In the genomic region with DNA sequence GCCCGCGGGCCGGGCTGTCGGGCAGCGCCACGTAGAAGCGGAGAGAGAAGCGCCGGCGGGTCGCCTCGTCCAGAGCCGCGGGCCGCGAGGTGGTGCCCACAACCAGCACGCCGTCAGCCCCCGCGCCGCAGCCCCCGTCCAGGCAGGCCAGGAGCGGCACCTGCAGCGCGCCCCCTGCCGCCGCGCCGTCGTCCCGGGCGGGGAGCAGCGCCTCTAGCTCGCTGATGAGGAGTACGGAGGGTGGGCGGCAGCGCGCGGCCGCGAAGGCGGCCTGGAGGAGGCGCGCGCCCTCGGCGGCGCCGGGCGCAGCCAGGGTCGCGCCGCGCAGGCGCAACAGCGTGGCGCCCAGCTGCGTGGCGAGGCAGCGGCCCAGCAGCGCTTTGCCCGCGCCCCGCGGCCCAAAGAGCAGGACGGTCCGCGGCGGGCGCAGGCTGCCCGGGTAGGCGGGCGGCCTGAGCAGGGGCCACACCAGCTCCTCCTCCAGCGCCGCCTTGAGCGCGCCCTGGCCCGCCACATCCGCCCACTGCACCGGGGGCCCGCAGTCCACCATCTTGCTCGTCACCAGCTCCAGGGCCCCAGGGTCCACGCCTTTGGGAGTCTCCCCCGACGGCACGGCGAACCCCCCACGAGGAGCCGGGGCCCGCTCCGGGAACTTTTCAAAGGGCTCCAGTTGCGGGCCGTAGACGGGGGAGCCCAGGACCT, we compare ENCODE assay signal across 8 cellular contexts. TPM values are rescaled to one million over a fixed set of nuclear protein-coding genes. Genes with fewer than 3 reads are reported as not detected.
DNase-seq lines count a peak whose midpoint lies in the region; ATAC-seq and TF ChIP-seq lines count a peak whose summit lies in the region.

No MANE protein-coding gene starts in this region.

- H4K5ac ChIP-seq in H9 (ENCODE audit: insufficient read length, low read depth, low read length), result no peak overlapping the region

- peak overlapping the region; percentile 59 for H3K14ac ChIP-seq in H9 (ENCODE audit: insufficient read depth, low read length)

- H2AK5ac ChIP-seq in H9 (ENCODE audit: insufficient read length, low read length), result no peak overlapping the region

- no peaks in the 10 kb centered on the region for H3K4me1 ChIP-seq in H9 (ENCODE audit: insufficient read depth, low read length)
- peaks cover 7% of the 10 kb centered on the region for H3K4me1 ChIP-seq in parathyroid adenoma
- H3K4me1 ChIP-seq in tibial artery, result peaks cover 0 to 6% (median 0%) of the 10 kb centered on the region in 4 donors

- H4K20me1 ChIP-seq in H9 (ENCODE audit: control insufficient read depth, insufficient read depth, insufficient read length), result no peaks in the 10 kb centered on the region

- peaks cover 40% of the 10 kb centered on the region for H3K27me3 Mint-ChIP-seq in H9 (ENCODE audit: low read depth)

- no peak overlapping the region for H3T11ph ChIP-seq in H9 (ENCODE audit: low read length)

- H3K79me1 ChIP-seq in H9 (ENCODE audit: insufficient read depth, low read depth, low read length, poor library complexity, severe bottlenecking), result no peaks in the 10 kb centered on the region

- no peak overlapping the region for H3K27ac Mint-ChIP-seq in H9

- no peak overlapping the region for H3K9ac ChIP-seq in H9 (ENCODE audit: extremely low read depth, insufficient read length, low read length)
- H3K9ac ChIP-seq in parathyroid adenoma, result peak overlapping the region; percentile 37

- intact Hi-C loops in tibial artery (cut with DNase I; ENCODE audit: low total_unique reads), result no loop called here

- H3K36me3 ChIP-seq in parathyroid adenoma (ENCODE audit: control insufficient read depth, insufficient read depth, low read length), result no peaks in the 10 kb centered on the region
- H3K36me3 ChIP-seq in tibial artery, result no peaks in the 10 kb centered on the region

- H3K27me3 ChIP-seq in H9 (ENCODE audit: insufficient read depth, low read length), result no peaks in the 10 kb centered on the region; the same call in 1 of the 2 replicates
- no peaks in the 10 kb centered on the region for H3K27me3 ChIP-seq in parathyroid adenoma (ENCODE audit: control insufficient read depth, insufficient read depth, low read length)
- peaks cover 0 to 71% of the 10 kb centered on the region in 2 donors for H3K27me3 ChIP-seq in tibial artery

- no peak overlapping the region for H2BK120ac ChIP-seq in H9 (ENCODE audit: low read depth, low read length, poor library complexity, severe bottlenecking)

- no peak overlapping the region for H2BK20ac ChIP-seq in H9 (ENCODE audit: low read depth, low read length, poor library complexity, severe bottlenecking)

- peaks cover 0 to 5% (median 2%) of the 10 kb centered on the region in 3 experiments; a peak in 3 of 7 replicates for H3K36me3 Mint-ChIP-seq in H9 (ENCODE audit: insufficient read depth in 1 of 3, low read depth in 3 of 3)

- H3K4me2 ChIP-seq in H9 (ENCODE audit: insufficient read depth, insufficient read length, low read length), result peak overlapping the region; percentile 34
- peak overlapping the region; percentile 60 for H3K4me2 ChIP-seq in parathyroid adenoma (ENCODE audit: low read length)

- WGBS in H9 (ENCODE audit: extremely low coverage, insufficient read length, low lambda C conversion rate), result no CpG with 5 or more reads among the region's 94 CpGs

- ATAC-seq in GM19452 (IDR thresholded peaks at IDR 0.05; ENCODE audit: unreplicated experiment), result no peak

- no peak overlapping the region for H3K23ac ChIP-seq in H9 (ENCODE audit: insufficient read length, low read depth, low read length)

- no peak overlapping the region for H3K56ac ChIP-seq in H9 (ENCODE audit: insufficient read length, low read depth, low read length)

- peak overlapping the region; percentile 72 for H3K18ac ChIP-seq in H9 (ENCODE audit: insufficient read length, low read depth, low read length)

- H3K9me3 Mint-ChIP-seq in H9, result no peaks in the 10 kb centered on the region; a peak in 1 of 5 replicates

- peak overlapping the region; percentile 47 for H3K4me3 ChIP-seq in parathyroid adenoma (ENCODE audit: low read depth, low read length)
- H3K4me3 ChIP-seq in tibial artery, result peak overlapping the region; percentile 25 to 35

- H3K23me2 ChIP-seq in H9 (ENCODE audit: insufficient read length, low read depth, low read length, poor library complexity, severe bottlenecking), result peaks cover 7% of the 10 kb centered on the region

- H4K8ac ChIP-seq in H9 (replicated peaks; ENCODE audit: insufficient read length, low read depth, low read length), result no peak overlapping the region

- peaks cover 33 to 53% of the 10 kb centered on the region in 2 experiments for H3K4me1 Mint-ChIP-seq in H9

- H3K27ac ChIP-seq in 22Rv1, result peak overlapping the region; percentile 94
- H3K27ac ChIP-seq in H9 (ENCODE audit: insufficient read length, low read depth, low read length), result no peak overlapping the region
- H3K27ac ChIP-seq in parathyroid adenoma, result peak overlapping the region; percentile 67
- no peak overlapping the region for H3K27ac ChIP-seq in tibial artery

- H2BK5ac ChIP-seq in H9 (ENCODE audit: insufficient read length, low read length), result no peak overlapping the region

- H2AFZ ChIP-seq in H9 (ENCODE audit: low read length), result no peak overlapping the region
- peak overlapping the region; percentile 86 for H2AFZ ChIP-seq in parathyroid adenoma

- no peak overlapping the region for H4K91ac ChIP-seq in H9 (ENCODE audit: insufficient read length, low read depth, low read length)

- DNase-seq in H9 (peak; percentile 86), NCI-H82 (lab: John Stamatoyannopoulos, UW) (peak; percentile 92), activated T-cell treated with anti-CD3 and anti-CD28 coated beads for 4 hours (peak; percentile 76), fibroblast of peridontal ligament (ENCODE audit: extremely low read depth) (peak; percentile 54), tibial artery (no peak)

- no peak overlapping the region; the same call in 1 of the 2 replicates for H3K4ac ChIP-seq in H9 (ENCODE audit: low read depth, low read length)

- H3K9me3 ChIP-seq in H9 (ENCODE audit: control insufficient read depth, low read depth, low read length) (no peaks in the 10 kb centered on the region), parathyroid adenoma (ENCODE audit: control insufficient read depth, low read length) (no peaks in the 10 kb centered on the region), tibial artery (no peaks in the 10 kb centered on the region)

- peak; percentile 92 for TF ChIP-seq CTCF in 22Rv1 (IDR thresholded peaks at IDR 0.05)
- TF ChIP-seq CTCF in H9 (conservative IDR thresholded peaks at IDR 0.05), result peak; percentile 59
- TF ChIP-seq CTCF in parathyroid adenoma (IDR thresholded peaks at IDR 0.05), result no peak
- no peak for TF ChIP-seq CTCF in tibial artery (IDR thresholded peaks at IDR 0.05)

- H2BK12ac ChIP-seq in H9 (ENCODE audit: insufficient read length, low read depth, low read length), result no peak overlapping the region

- H3K79me2 ChIP-seq in H9 (ENCODE audit: insufficient read depth, low read length) (no peaks in the 10 kb centered on the region), parathyroid adenoma (no peaks in the 10 kb centered on the region)

- H3K4me3 Mint-ChIP-seq in H9, result peak overlapping the region; percentile 54 to 74; a peak in 4 of 5 replicates

- no peak overlapping the region for H2BK15ac ChIP-seq in H9 (ENCODE audit: low read depth, low read length)

RNA-seq across cellular contexts. Expression of gene FIGNL2, which starts 27.6 kb away (rescaled TPM):
- 19.5 and 19.7 TPM in 2 replicates for total RNA-seq in H9 (2021)

Comparison
In these comparisons a context has a peak if more than half of its experiments do, and no peak if none do; other contexts are left out.
1. H3K27ac ChIP-seq: peak in 22Rv1 (single experiment) and parathyroid adenoma (single experiment); none in H9 (single experiment) and tibial artery (0 of 2).
2. CTCF ChIP-seq: peak in 22Rv1 (single experiment) and H9 (single experiment); none in parathyroid adenoma (single experiment) and tibial artery (0 of 2).
3. DNase-seq: peak in H9 (single experiment), NCI-H82 (single experiment), activated T-cell treated with anti-CD3 and anti-CD28 coated beads for 4 hours (single experiment) and fibroblast of peridontal ligament (single experiment); none in tibial artery (0 of 2).